ENCODE assay signal across 2 cellular contexts in genomic region chr11:18365736-18366135, GRCh38.
TF ChIP-seq lines count a peak whose summit lies in the region.

No MANE protein-coding gene starts in this region.

TF ChIP-seq in HEK293, 187 proteins besides CTCF, POLR2A, EP300 and RAD21:
- TF ChIP-seq ZBTB20 (tag by site-specific recombination; IDR thresholded peaks at IDR 0.05) (no peak), ZNF10 (tag by site-specific recombination; IDR thresholded peaks at IDR 0.05) (0 out of 2 replicates have a peak, but pooled peaks have one; percentile 17)

TF ChIP-seq in K562, 482 proteins besides CTCF, POLR2A, EP300 and RAD21:
- TF ChIP-seq TAF1 (IDR thresholded peaks at IDR 0.05; ENCODE audit: control insufficient read depth, extremely low read depth, insufficient read depth, low read length, severe bottlenecking), result no peak
- TF ChIP-seq ZNF512 (tag; IDR thresholded peaks at IDR 0.05), result no peak
- TF ChIP-seq ZKSCAN3 (CRISPR knock-in tag; IDR thresholded peaks at IDR 0.05), result no peak
- TF ChIP-seq ZSCAN32 (CRISPR knock-in tag; IDR thresholded peaks at IDR 0.05), result no peak
- no peak for TF ChIP-seq MBD1 (CRISPR knock-in tag; IDR thresholded peaks at IDR 0.05)
- no peak for TF ChIP-seq RCOR1 (IDR thresholded peaks at IDR 0.05; ENCODE audit: borderline replicate concordance in 1 of 2, low read depth in 2 of 2, low read length in 2 of 2)
- TF ChIP-seq TAF7 (tag; IDR thresholded peaks at IDR 0.05), result no peak
- no peak for TF ChIP-seq ZNF398 (CRISPR knock-in tag; IDR thresholded peaks at IDR 0.05)
- TF ChIP-seq ETS1 (conservative IDR thresholded peaks at IDR 0.05; ENCODE audit: control insufficient read depth, low read depth, low read length), result no peak
- TF ChIP-seq MAX (CRISPR knock-in tag; IDR thresholded peaks at IDR 0.05), result no peak
- TF ChIP-seq MEF2A (IDR thresholded peaks at IDR 0.05; ENCODE audit: control insufficient read depth, low read depth, low read length), result no peak
- no peak for TF ChIP-seq ATF1 (CRISPR knock-in tag; IDR thresholded peaks at IDR 0.05)
- TF ChIP-seq ATF1 (tag; IDR thresholded peaks at IDR 0.05), result peak; percentile 45; the same call in 1 of the 2 replicates
- TF ChIP-seq ZNF511 (CRISPR knock-in tag; IDR thresholded peaks at IDR 0.05), result no peak
- no peak for TF ChIP-seq ZNF764 (CRISPR knock-in tag; IDR thresholded peaks at IDR 0.05; ENCODE audit: low read depth)
- TF ChIP-seq TCF3 (CRISPR knock-in tag; IDR thresholded peaks at IDR 0.05), result peak; percentile 19; the same call in 1 of the 2 replicates
- TF ChIP-seq GTF2B (IDR thresholded peaks at IDR 0.05; ENCODE audit: extremely low read depth, insufficient read length), result no peak
- no peak for TF ChIP-seq KLF16 (IDR thresholded peaks at IDR 0.05)
- no peak for TF ChIP-seq ZBTB43 (CRISPR knock-in tag; IDR thresholded peaks at IDR 0.05)
- no peak for TF ChIP-seq RBM34 (IDR thresholded peaks at IDR 0.05; ENCODE audit: borderline replicate concordance, insufficient read depth, low read length)
- 0 out of 2 replicates have a peak, but pooled peaks have one; percentile 20 for TF ChIP-seq CBFA2T2 (conservative IDR thresholded peaks at IDR 0.05)
- no peak for TF ChIP-seq TOE1 (IDR thresholded peaks at IDR 0.05; ENCODE audit: borderline replicate concordance)
- TF ChIP-seq TOE1 (CRISPR knock-in tag; IDR thresholded peaks at IDR 0.05; ENCODE audit: borderline replicate concordance, low read depth), result no peak
- TF ChIP-seq CSDE1 (IDR thresholded peaks at IDR 0.05), result no peak
- no peak for TF ChIP-seq ARHGAP35 (IDR thresholded peaks at IDR 0.05; ENCODE audit: partially characterized antibody)
- TF ChIP-seq TBL1XR1 (IDR thresholded peaks at IDR 0.05; ENCODE audit: low read length in 2 of 2), result no peak
- TF ChIP-seq ELF2 (CRISPR knock-in tag; IDR thresholded peaks at IDR 0.05), result no peak
- no peak for TF ChIP-seq HBP1 (CRISPR knock-in tag; IDR thresholded peaks at IDR 0.05)
- TF ChIP-seq KAT2B (IDR thresholded peaks at IDR 0.05; ENCODE audit: low read depth, low read length), result no peak
- no peak for TF ChIP-seq ZC3H11A (IDR thresholded peaks at IDR 0.05; ENCODE audit: low read depth, low read length)
- TF ChIP-seq CXXC5 (CRISPR knock-in tag; IDR thresholded peaks at IDR 0.05), result no peak
- TF ChIP-seq E2F6 (IDR thresholded peaks at IDR 0.05; ENCODE audit: borderline replicate concordance in 1 of 2, extremely low read depth in 1 of 2, insufficient read depth in 1 of 2, insufficient read length in 1 of 2, low read depth in 1 of 2, low read length in 1 of 2, poor library complexity in 1 of 2, severe bottlenecking in 1 of 2), result no peak
- TF ChIP-seq MAFF (IDR thresholded peaks at IDR 0.05; ENCODE audit: low read length), result no peak
- TF ChIP-seq MTF1 (CRISPR knock-in tag; IDR thresholded peaks at IDR 0.05; ENCODE audit: borderline replicate concordance), result no peak
- TF ChIP-seq JUND (IDR thresholded peaks at IDR 0.05; ENCODE audit: borderline replicate concordance, low read depth, low read length), result peak; percentile 15; the same call in 1 of the 2 replicates
- TF ChIP-seq JUND (tag; IDR thresholded peaks at IDR 0.05; ENCODE audit: borderline replicate concordance, low read depth, low read length), result peak; percentile 55; the same call in 2 of the 3 replicates
- no peak for TF ChIP-seq GMEB1 (CRISPR knock-in tag; IDR thresholded peaks at IDR 0.05)
- TF ChIP-seq CBFA2T3 (IDR thresholded peaks at IDR 0.05), result peak; percentile 42
- no peak for TF ChIP-seq PURB (CRISPR knock-in tag; IDR thresholded peaks at IDR 0.05; ENCODE audit: low read depth)
- TF ChIP-seq TCF15 (CRISPR knock-in tag; IDR thresholded peaks at IDR 0.05), result no peak
- no peak for TF ChIP-seq CBX1 (IDR thresholded peaks at IDR 0.05; ENCODE audit: low read depth)
- 0 out of 2 replicates have a peak, but pooled peaks have one; percentile 5 for TF ChIP-seq TAL1 (IDR thresholded peaks at IDR 0.05)
- no peak for TF ChIP-seq SAFB2 (IDR thresholded peaks at IDR 0.05; ENCODE audit: borderline replicate concordance, low read depth, low read length, severe bottlenecking)
- no peak for TF ChIP-seq HNRNPL (IDR thresholded peaks at IDR 0.05; ENCODE audit: low read depth, low read length)
